Comparison of ENCODE assay signal across 14 cellular contexts in genomic region chr11:12390687-12391110, GRCh38. TPM values are rescaled to one million over a fixed set of nuclear protein-coding genes. Genes with fewer than 3 reads are reported as not detected.
A peak's percentile ranks its signal among the peaks of the same experiment; 100 is the strongest.
DNase-seq lines count a peak whose midpoint lies in the region; ATAC-seq and TF ChIP-seq lines count a peak whose summit lies in the region.
"Had no signal": no experiment of that assay in that cellular context is flagged by ENCODE, and none has a peak within 500 bp of the region (broad histone marks: within the 10 kb centered on the region; RNA-seq: fewer than 3 reads in every experiment).

No MANE protein-coding gene starts in this region.

- H4K20me1 ChIP-seq in hepatocyte (ENCODE audit: insufficient read depth, poor library complexity, severe bottlenecking), result peaks cover 10% of the 10 kb centered on the region

- H3K27me3 ChIP-seq in Panc1 (ENCODE audit: control insufficient read depth, insufficient read depth, low read length) (no peaks in the 10 kb centered on the region), hepatocyte (no peaks in the 10 kb centered on the region), suprapubic skin (no peaks in the 10 kb centered on the region)

- peaks cover 98% of the 10 kb centered on the region for H3K79me2 ChIP-seq in hepatocyte

- in situ Hi-C loops in Panc1 (cut with HindIII; ENCODE audit: low pct_unique_long_range_greater_than_20kb, low sequenced_read_pairs), result no loop called here

- intact Hi-C loops in Panc1 (cut with micrococcal nuclease; ENCODE audit: unreplicated experiment), result no loop called here

- CTCF ChIA-PET in Panc1 (lab: Charles Lee), result interaction anchor here (0.5 kb wide), 1 partner anchor 109 kb away, joined by 3 read pairs; no protein-coding TSS in a partner anchor

- H3K4me1 ChIP-seq in Panc1 (ENCODE audit: control insufficient read depth, insufficient read depth, low read length) (no peaks in the 10 kb centered on the region), hepatocyte (ENCODE audit: insufficient read depth) (peaks cover 49% of the 10 kb centered on the region), suprapubic skin (peaks cover 38% of the 10 kb centered on the region)

- TF ChIP-seq EP300 in suprapubic skin (IDR thresholded peaks at IDR 0.05), result peak; percentile 38

- H3K4me3 ChIP-seq in Panc1 (ENCODE audit: low read depth in 2 of 2, low read length in 2 of 2), result no peak overlapping the region
- H3K4me3 ChIP-seq in hepatocyte, result no peak overlapping the region
- no peak overlapping the region for H3K4me3 ChIP-seq in suprapubic skin

- ATAC-seq in Panc1 (0 out of 2 replicates have a peak, but pooled peaks have one; percentile 43), left lobe of liver (no peak)

- no peak overlapping the region for H2AFZ ChIP-seq in hepatocyte
- H2AFZ ChIP-seq: parathyroid adenoma had no signal

- DNase-seq in NCI-H146 treated with DMSO at 0.1 percent for 48 hours (lab: John Stamatoyannopoulos, UW; ENCODE audit: unreplicated experiment) (peak; percentile 57), Panc1 (ENCODE audit: low read depth, low spot score) (no peak), hepatocyte (ENCODE audit: low spot score) (no peak), suprapubic skin (ENCODE audit: low spot score in 2 of 2) (no peak), left lobe of liver (ENCODE audit: low spot score) (no peak), cortex of kidney (lab: John Stamatoyannopoulos, UW) (no peak)
- DNase-seq in NK-92 treated with Interleukin-12 subunit alpha and Interleukin-12 subunit beta, amount 100 ng/mL, for 24 hours (lab: John Stamatoyannopoulos, UW), result no peak
- DNase-seq: activated T-cell treated with anti-CD3 and anti-CD28 coated beads, Interleukin-2, amount 50 U/mL, for 24 hours; aorta; CD4-positive, CD25-positive, alpha-beta regulatory T cell; endodermal cell; MM.1S; stimulated activated naive CD4-positive, alpha-beta T cell treated with Interleukin-2 at 50 U/mL for 16 hours had no signal

- H3K27ac ChIP-seq in Panc1 (ENCODE audit: low read length), result no peak overlapping the region
- H3K27ac ChIP-seq in hepatocyte, result peak overlapping the region; percentile 33
- no peak overlapping the region for H3K27ac ChIP-seq in suprapubic skin
- H3K27ac ChIP-seq: parathyroid adenoma had no signal

- H3K9me3 ChIP-seq in Panc1 (ENCODE audit: control insufficient read depth, insufficient read depth, low read depth, low read length) (peaks cover 6% of the 10 kb centered on the region; the same call in 1 of the 2 replicates), hepatocyte (ENCODE audit: low read depth) (no peaks in the 10 kb centered on the region), suprapubic skin (no peaks in the 10 kb centered on the region)

- no TSS peak for BruUV-seq in Panc1 (replicated peaks; lab: Mats Ljungman, UMichigan)

- H3K36me3 ChIP-seq in Panc1 (ENCODE audit: control insufficient read depth, insufficient read depth, low read length) (no peaks in the 10 kb centered on the region), hepatocyte (replicated peaks; ENCODE audit: insufficient read depth, low read depth) (no peaks in the 10 kb centered on the region), suprapubic skin (no peaks in the 10 kb centered on the region)

- POLR2A ChIA-PET in Panc1 (lab: Charles Lee), result no interaction called here

- H3K9me2 ChIP-seq in hepatocyte (replicated peaks; ENCODE audit: insufficient read depth), result no peaks in the 10 kb centered on the region

- TF ChIP-seq CTCF in Panc1 (IDR thresholded peaks at IDR 0.05) (no peak), hepatocyte (IDR thresholded peaks at IDR 0.05; ENCODE audit: poor library complexity) (no peak), suprapubic skin (IDR thresholded peaks at IDR 0.05) (no peak)

- no peak overlapping the region for H3K4me2 ChIP-seq in hepatocyte

- no peak for TF ChIP-seq POLR2A in suprapubic skin (IDR thresholded peaks at IDR 0.05)

RNA-seq across cellular contexts. Expression of gene PARVA, which starts 13.3 kb away (rescaled TPM):
- total RNA-seq in Panc1 (2021; ENCODE audit: unreplicated experiment) (29.1 TPM), hepatocyte (34.2 and 37.4 TPM in 2 replicates), suprapubic skin (10 to 100 TPM; 16.7 to 26.2 (median 21.4) TPM), left lobe of liver (22.4 TPM)
- polyA plus RNA-seq in Panc1 (2012; ENCODE audit: insufficient read length), result 47.5 TPM
- 41.2 and 46.2 TPM in 2 replicates for polyA plus RNA-seq in hepatocyte
